Comparison of ENCODE assay signal across 8 cellular contexts in genomic region chr12:132188451-132189298, GRCh38. TPM values are rescaled to one million over a fixed set of nuclear protein-coding genes. Genes with fewer than 3 reads are reported as not detected.
A peak's percentile ranks its signal among the peaks of the same experiment; 100 is the strongest.
DNase-seq lines count a peak whose midpoint lies in the region; ATAC-seq, FAIRE-seq and TF ChIP-seq lines count a peak whose summit lies in the region.

No MANE protein-coding gene starts in this region.

- H3K9me3 ChIP-seq in K562 (replicated peaks; ENCODE audit: control insufficient read depth, insufficient read depth, low read depth, low read length), result peaks cover 8% of the 10 kb centered on the region
- peaks cover 7% of the 10 kb centered on the region for H3K9me3 ChIP-seq in mesenchymal stem cell (ENCODE audit: control insufficient read depth, low read length)
- H3K9me3 ChIP-seq in upper lobe of right lung, result no peaks in the 10 kb centered on the region

- CTCF ChIA-PET in K562 (lab: Yijun Ruan, JAX; ENCODE audit: low intra/inter-chr PET ratio), result no interaction called here

- no TSS peak for BruUV-seq in K562 (replicated peaks; lab: Mats Ljungman, UMichigan)

- no peak overlapping the region for H4K8ac ChIP-seq in mesenchymal stem cell (ENCODE audit: low read length)

- peaks cover 3 to 40% of the 10 kb centered on the region in 2 experiments; a peak in 2 of 5 replicates for H3K4me1 ChIP-seq in K562 (replicated peaks in 1 of 2; ENCODE audit: control insufficient read depth in 2 of 2, insufficient read depth in 2 of 2, low read length in 2 of 2)
- H3K4me1 ChIP-seq in mesenchymal stem cell (ENCODE audit: control insufficient read depth, insufficient read depth, low read depth, low read length), result peaks cover 12% of the 10 kb centered on the region
- peaks cover 5% of the 10 kb centered on the region for H3K4me1 ChIP-seq in upper lobe of right lung

- H3K27me3 ChIP-seq in K562 (ENCODE audit: control insufficient read depth in 2 of 2, insufficient read depth in 2 of 2, low read length in 2 of 2) (peaks cover 30 to 79% of the 10 kb centered on the region in 2 experiments; a peak in 4 of 5 replicates), mesenchymal stem cell (ENCODE audit: control insufficient read depth in 1 of 2, insufficient read depth in 1 of 2, low read length in 2 of 2) (peaks cover 13 to 66% of the 10 kb centered on the region in 2 experiments), upper lobe of right lung (no peaks in the 10 kb centered on the region)

- H2BK12ac ChIP-seq in mesenchymal stem cell (ENCODE audit: low read length in 2 of 2), result no peak overlapping the region

- no peaks in the 10 kb centered on the region for H4K20me1 ChIP-seq in K562 (replicated peaks; ENCODE audit: control insufficient read depth, insufficient read depth, low read length)

- H2AK5ac ChIP-seq in mesenchymal stem cell (ENCODE audit: low read length, severe bottlenecking), result no peak overlapping the region

- peak overlapping the region in 1 of 2 experiments; percentile 74; a peak in 1 of 4 replicates for H3K9ac ChIP-seq in K562 (ENCODE audit: insufficient read depth in 1 of 2, low read depth in 2 of 2, low read length in 2 of 2)
- peak overlapping the region; percentile 63 for H3K9ac ChIP-seq in mesenchymal stem cell (ENCODE audit: low read length)

- H2AFZ ChIP-seq in K562 (ENCODE audit: low read depth, low read length) (0 out of 2 replicates have a peak overlapping the region, but pooled peaks have one; percentile 91), mesenchymal stem cell (ENCODE audit: low read depth, low read length) (peak overlapping the region; percentile 29)

- no peak overlapping the region for H4K91ac ChIP-seq in mesenchymal stem cell (ENCODE audit: low read length)

- no peaks in the 10 kb centered on the region for H3K9me1 ChIP-seq in K562 (ENCODE audit: control insufficient read depth, insufficient read depth, low read length)

- no peak overlapping the region for H2BK120ac ChIP-seq in mesenchymal stem cell (ENCODE audit: low read depth, low read length)

- no peak overlapping the region for H3K4ac ChIP-seq in mesenchymal stem cell (ENCODE audit: low read depth in 1 of 2, low read length in 2 of 2)

- H3K23ac ChIP-seq in mesenchymal stem cell (ENCODE audit: low read length in 2 of 2), result no peak overlapping the region

- ATAC-seq in K562 (no peak), upper lobe of right lung (no peak)

- no peak overlapping the region for H3K14ac ChIP-seq in mesenchymal stem cell (ENCODE audit: low read length in 2 of 2)

- H3K4me3 ChIP-seq in K562 (no peak overlapping the region), mesenchymal stem cell (ENCODE audit: insufficient read depth in 1 of 2, low read depth in 1 of 2, low read length in 2 of 2) (peak overlapping the region; percentile 50 to 80), upper lobe of right lung (peak overlapping the region; percentile 71)

- TF ChIP-seq EP300 in K562 (IDR thresholded peaks at IDR 0.05; ENCODE audit: low read length), result no peak

- TF ChIP-seq POLR2A in K562 (conservative IDR thresholded peaks at IDR 0.05), result no peak

- TF ChIP-seq CTCF in K562 (IDR thresholded peaks at IDR 0.05 in 2 of 3, conservative IDR thresholded peaks at IDR 0.05 in 1 of 3; ENCODE audit: insufficient read depth in 2 of 3, low read depth in 1 of 3, low read length in 3 of 3), result no peak
- no peak for TF ChIP-seq CTCF in upper lobe of right lung (IDR thresholded peaks at IDR 0.05)
- no peak for TF ChIP-seq CTCF in D721Med (IDR thresholded peaks at IDR 0.05; ENCODE audit: insufficient read depth, missing control alignments)

- 32% methylated on average over 30 of the region's 39 CpGs for WGBS in K562 (ENCODE audit: insufficient coverage, low coverage, missing lambda C conversion rate)
- 69% methylated on average over 34 of the region's 39 CpGs for WGBS in mesenchymal stem cell

- intact Hi-C loops in K562 (cut with micrococcal nuclease), result no loop called here
- intact Hi-C loops in upper lobe of right lung (cut with DNase I), result no loop called here

- POLR2A ChIA-PET in K562 (lab: Yijun Ruan, JAX), result interaction anchor here (0.9 kb wide), 1 partner anchor 105 kb away, joined by 3 read pairs; no protein-coding TSS in a partner anchor

- in situ Hi-C loops in K562 (cut with MboI), result no loop called here

- DNase-seq in activated naive CD4-positive, alpha-beta T cell treated with Interleukin-2 at 50 U/mL for 16 hours, result peak; percentile 10
- DNase-seq in activated naive CD4-positive, alpha-beta T cell treated with anti-CD3 and anti-CD28 coated beads, Interleukin-2, amount 50 U/mL, for 16 hours, result no peak
- DNase-seq in K562 (ENCODE audit: extremely low read depth in 1 of 4, low spot score in 3 of 4) (no peak), mesenchymal stem cell (no peak), upper lobe of right lung (no peak), D721Med (ENCODE audit: insufficient read length, low spot score) (no peak), Ammon's horn (ENCODE audit: low spot score) (no peak)
- no peak for DNase-seq in activated CD8-positive, alpha-beta memory T cell treated with anti-CD3 and anti-CD28 coated beads, Interleukin-2, amount 50 U/mL, for 48 hours

- no peaks in the 10 kb centered on the region for H3K79me2 ChIP-seq in K562 (ENCODE audit: control insufficient read depth, insufficient read depth, low read length)

- H3K27ac ChIP-seq in K562 (ENCODE audit: extremely low read depth, low read depth, low read length) (no peak overlapping the region), mesenchymal stem cell (ENCODE audit: low read length, poor library complexity, severe bottlenecking) (no peak overlapping the region), upper lobe of right lung (peak overlapping the region; percentile 76)

- peak overlapping the region; percentile 71; the same call in 1 of the 2 replicates for H3K4me2 ChIP-seq in K562 (ENCODE audit: insufficient read depth, low read length)
- peak overlapping the region; percentile 49 for H3K4me2 ChIP-seq in mesenchymal stem cell (ENCODE audit: low read length, poor library complexity, severe bottlenecking)

- FAIRE-seq in K562 (lab: Jason Lieb, UNC), result no peak
- FAIRE-seq in D721Med (lab: Jason Lieb, UNC), result no peak

- TF ChIP-seq RAD21 in K562 (CRISPR knock-in tag; conservative IDR thresholded peaks at IDR 0.05 in 1 of 2, IDR thresholded peaks at IDR 0.05 in 1 of 2), result no peak

- H2BK15ac ChIP-seq in mesenchymal stem cell (ENCODE audit: low read depth, poor library complexity, severe bottlenecking), result no peak overlapping the region

- H3K36me3 ChIP-seq in K562 (ENCODE audit: control insufficient read depth, insufficient read depth, low read length) (no peaks in the 10 kb centered on the region), mesenchymal stem cell (ENCODE audit: control insufficient read depth in 1 of 2, insufficient read depth in 2 of 2, low read depth in 1 of 2, low read length in 2 of 2) (no peaks in the 10 kb centered on the region), upper lobe of right lung (no peaks in the 10 kb centered on the region)

- H3K18ac ChIP-seq in mesenchymal stem cell (ENCODE audit: low read depth in 1 of 2, low read length in 2 of 2), result peak overlapping the region; percentile 52 to 94

- no peaks in the 10 kb centered on the region for H3K79me1 ChIP-seq in mesenchymal stem cell (replicated peaks; ENCODE audit: low read length, poor library complexity, severe bottlenecking)

- H2BK5ac ChIP-seq in mesenchymal stem cell (ENCODE audit: low read depth, low read length, poor library complexity, severe bottlenecking), result no peak overlapping the region

RNA-seq across cellular contexts. Expression of gene NOC4L, which starts 44.4 kb away (rescaled TPM):
- total RNA-seq in K562 (2011; cell fraction: chromatin; rRNA removed; ENCODE audit: low replicate concordance), result 5.1 and 16.0 TPM in 2 replicates
- total RNA-seq in K562 (2011; cell fraction: nucleolus; rRNA removed), result 19.2 and 20.4 TPM in 2 replicates
- 6.3 and 8.9 TPM in 2 replicates for total RNA-seq in K562 (2011; cell fraction: nucleoplasm; rRNA removed)
- total RNA-seq in K562 (2014; rRNA removed), result 40.4 and 57.2 TPM in 2 replicates
- 3.2 and 4.9 TPM in 2 replicates for total RNA-seq in K562 (2014; rRNA removed; fragmentation: Illumina TruSeq; extraction: Trizol)
- 20.1 and 24.6 TPM in 2 replicates for total RNA-seq in K562 (2015; rRNA removed; fragmentation: Illumina TruSeq; extraction: Trizol)
- total RNA-seq in K562 (2021), result 77.0 and 78.5 TPM in 2 replicates
- 4.4 and 8.8 TPM in 2 replicates for polyA plus RNA-seq in K562 (2011; rRNA removed)
- 7.3 and 22.0 TPM in 2 replicates for polyA plus RNA-seq in K562 (2011; cell fraction: cytosol; rRNA removed)
- polyA plus RNA-seq in K562 (2011; cell fraction: nucleus; rRNA removed), result 16.8 and 33.7 TPM in 2 replicates
- polyA plus RNA-seq in K562 (2012), result 38.5 and 46.2 TPM in 2 replicates
- polyA plus RNA-seq in K562 (2014; fragmentation: Illumina TruSeq; extraction: Trizol), result 20.0 and 44.9 TPM in 2 replicates
- 1 to 10 TPM; 1.3 to 2.9 TPM for polyA plus RNA-seq in K562 (2014; fragmentation: Nextera tagmentation; extraction: Ambion mirVana)
- 33.7 and 35.5 TPM in 2 replicates for polyA plus RNA-seq in K562 (2014; rRNA removed)
- 1.5 and 3.8 TPM in 2 replicates for polyA minus RNA-seq in K562 (2011; rRNA and poly(A)+ RNA removed)
- 21.0 and 22.6 TPM in 2 replicates for polyA minus RNA-seq in K562 (2011; cell fraction: cytosol; rRNA and poly(A)+ RNA removed)
- 7.9 and 9.6 TPM in 2 replicates for polyA minus RNA-seq in K562 (2011; cell fraction: nucleus; rRNA and poly(A)+ RNA removed)
- 16.6 TPM for polyA plus RNA-seq in mesenchymal stem cell (2013, experiment 1 of 2)
- polyA plus RNA-seq in mesenchymal stem cell (2013, experiment 2 of 2), result 15.7 TPM
- total RNA-seq in upper lobe of right lung, result 16.5 TPM

RNA-seq across cellular contexts. Expression of gene DDX51, which starts 44.6 kb away (rescaled TPM):
- total RNA-seq in K562 (2011; cell fraction: chromatin; rRNA removed; ENCODE audit: low replicate concordance), result 67.8 and 193 TPM in 2 replicates
- 119 and 131 TPM in 2 replicates for total RNA-seq in K562 (2011; cell fraction: nucleolus; rRNA removed)
- total RNA-seq in K562 (2011; cell fraction: nucleoplasm; rRNA removed), result 73.8 and 80.7 TPM in 2 replicates
- total RNA-seq in K562 (2014; rRNA removed) (13.1 and 17.3 TPM in 2 replicates), K562 (2014; rRNA removed; fragmentation: Illumina TruSeq; extraction: Trizol) (6.3 and 8.0 TPM in 2 replicates), K562 (2015; rRNA removed; fragmentation: Illumina TruSeq; extraction: Trizol) (12.4 TPM in 2 replicates), K562 (2021) (28.9 and 35.9 TPM in 2 replicates), upper lobe of right lung (16.2 TPM)
- polyA plus RNA-seq in K562 (2011; rRNA removed) (11.5 and 16.8 TPM in 2 replicates), K562 (2014; fragmentation: Illumina TruSeq; extraction: Trizol) (15.2 and 18.7 TPM in 2 replicates), K562 (2014; fragmentation: Nextera tagmentation; extraction: Ambion mirVana) (1 to 10 TPM; 1.1 TPM), K562 (2014; rRNA removed) (30.2 and 30.4 TPM in 2 replicates)
- 11.0 and 11.3 TPM in 2 replicates for polyA plus RNA-seq in K562 (2011; cell fraction: cytosol; rRNA removed)
- 90.6 and 110 TPM in 2 replicates for polyA plus RNA-seq in K562 (2011; cell fraction: nucleus; rRNA removed)
- polyA plus RNA-seq in K562 (2012), result 17.8 and 19.0 TPM in 2 replicates
- polyA minus RNA-seq in K562 (2011; rRNA and poly(A)+ RNA removed), result 3.7 and 6.8 TPM in 2 replicates
- polyA minus RNA-seq in K562 (2011; cell fraction: cytosol; rRNA and poly(A)+ RNA removed), result 5.7 and 7.7 TPM in 2 replicates
- 27.7 and 30.6 TPM in 2 replicates for polyA minus RNA-seq in K562 (2011; cell fraction: nucleus; rRNA and poly(A)+ RNA removed)
- 4.3 TPM for polyA plus RNA-seq in mesenchymal stem cell (2013, experiment 1 of 2)
- 4.4 TPM for polyA plus RNA-seq in mesenchymal stem cell (2013, experiment 2 of 2)
